ENCODE assay signal across 1 cellular context in genomic region chr5:140239461-140239860, GRCh38.
TF ChIP-seq lines count a peak whose summit lies in the region.

No MANE protein-coding gene starts in this region.

TF ChIP-seq in GM12878, 131 proteins besides CTCF, POLR2A, EP300 and RAD21 (continued from another document):
- no peak for TF ChIP-seq RELA (IDR thresholded peaks at IDR 0.05; ENCODE audit: borderline replicate concordance, partially characterized antibody)
- TF ChIP-seq ELK1 (IDR thresholded peaks at IDR 0.05; ENCODE audit: low read depth, low read length) = no peak
- TF ChIP-seq, protein P1, sequence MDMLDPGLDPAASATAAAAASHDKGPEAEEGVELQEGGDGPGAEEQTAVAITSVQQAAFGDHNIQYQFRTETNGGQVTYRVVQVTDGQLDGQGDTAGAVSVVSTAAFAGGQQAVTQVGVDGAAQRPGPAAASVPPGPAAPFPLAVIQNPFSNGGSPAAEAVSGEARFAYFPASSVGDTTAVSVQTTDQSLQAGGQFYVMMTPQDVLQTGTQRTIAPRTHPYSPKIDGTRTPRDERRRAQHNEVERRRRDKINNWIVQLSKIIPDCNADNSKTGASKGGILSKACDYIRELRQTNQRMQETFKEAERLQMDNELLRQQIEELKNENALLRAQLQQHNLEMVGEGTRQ (IDR thresholded peaks at IDR 0.05; ENCODE audit: borderline replicate concordance, low read depth, low read length) = no peak
- TF ChIP-seq STAT1 (conservative IDR thresholded peaks at IDR 0.05) = no peak
- TF ChIP-seq GABPA (IDR thresholded peaks at IDR 0.05; ENCODE audit: low read depth) = no peak
- no peak for TF ChIP-seq BRCA1 (IDR thresholded peaks at IDR 0.05; ENCODE audit: low read depth, low read length)
